In genomic region chr1:112713466-112714312, GRCh38 we compare ENCODE assay signal across 8 cellular contexts. TPM values are rescaled to one million over a fixed set of nuclear protein-coding genes. Genes with fewer than 3 reads are reported as not detected.
DNase-seq lines count a peak whose midpoint lies in the region; ATAC-seq, FAIRE-seq and TF ChIP-seq lines count a peak whose summit lies in the region.

No MANE protein-coding gene starts in this region.

- peaks cover 1% of the 10 kb centered on the region for H3K36me3 Mint-ChIP-seq in activated T-helper 1 cell treated with anti-CD3 and anti-CD28 coated beads, Interleukin-12 subunit alpha, Interleukin-12 subunit beta, Interleukin-2, Interleukin-4 antibody, amounts not matched to agents 30 ng/mL and 10 ng/mL and 1 ng/mL, durations not matched to agents 14 hours and 24 hours and 36 hours (ENCODE audit: low read depth)
- H3K36me3 Mint-ChIP-seq in type B pancreatic cell = no peaks in the 10 kb centered on the region

- 25% methylated on average over 14 of the region's 14 CpGs for WGBS in liver

- TF ChIP-seq POLR2A in GM12892 (IDR thresholded peaks at IDR 0.05; ENCODE audit: low read depth, low read length) = no peak

- intact Hi-C loops in activated T-helper 1 cell treated with anti-CD3 and anti-CD28 coated beads, Interleukin-12 subunit alpha, Interleukin-12 subunit beta, Interleukin-2, Interleukin-4 antibody, amounts not matched to agents 30 ng/mL and 10 ng/mL and 1 ng/mL, durations not matched to agents 14 hours and 24 hours and 36 hours (cut with micrococcal nuclease) = loop anchor here (2.0 kb wide), 1 partner anchor 13 kb away; no protein-coding TSS in a partner anchor

- peak overlapping the region in 2 of 3 donors; percentile 43 to 57 for H3K4me3 ChIP-seq in liver (ENCODE audit: low read depth in 1 of 3, low read length in 3 of 3)

- H3K36me3 ChIP-seq in liver (ENCODE audit: control insufficient read depth in 4 of 4, insufficient read depth in 3 of 4, low read depth in 1 of 4, low read length in 3 of 4) = no peaks in the 10 kb centered on the region

- H3K27me3 Mint-ChIP-seq in activated T-helper 1 cell treated with anti-CD3 and anti-CD28 coated beads, Interleukin-12 subunit alpha, Interleukin-12 subunit beta, Interleukin-2, Interleukin-4 antibody, amounts not matched to agents 30 ng/mL and 10 ng/mL and 1 ng/mL, durations not matched to agents 14 hours and 24 hours and 36 hours (ENCODE audit: insufficient read depth) = peaks cover 29% of the 10 kb centered on the region
- peaks cover 57% of the 10 kb centered on the region for H3K27me3 Mint-ChIP-seq in type B pancreatic cell

- peaks cover 8 to 31% (median 26%) of the 10 kb centered on the region in 4 donors for H3K4me1 ChIP-seq in liver (ENCODE audit: control insufficient read depth in 4 of 4, insufficient read depth in 4 of 4, low read length in 3 of 4)

- no peak for TF ChIP-seq RAD21 in liver (IDR thresholded peaks at IDR 0.05)

- H3K27me3 ChIP-seq in liver (ENCODE audit: control insufficient read depth in 4 of 4, insufficient read depth in 4 of 4, low read length in 3 of 4) = no peaks in the 10 kb centered on the region

- TF ChIP-seq CTCF in liver (IDR thresholded peaks at IDR 0.05; ENCODE audit: low read depth, low read length, missing input control) (no peak), type B pancreatic cell (conservative IDR thresholded peaks at IDR 0.05) (no peak)

- ATAC-seq in HG03108 (IDR thresholded peaks at IDR 0.05; ENCODE audit: unreplicated experiment) (peak; percentile 29), GM18867 (IDR thresholded peaks at IDR 0.05; ENCODE audit: unreplicated experiment) (no peak), GM19035 (IDR thresholded peaks at IDR 0.05; ENCODE audit: unreplicated experiment) (no peak)

- FAIRE-seq in GM12892 (lab: Jason Lieb, UNC) = peak; percentile 74

- DNase-seq in GM12892 (ENCODE audit: insufficient read length) = peak; percentile 51
- DNase-seq in activated T-helper 1 cell treated with anti-CD3 and anti-CD28 coated beads, Interleukin-12 subunit alpha, Interleukin-12 subunit beta, Interleukin-2, Interleukin-4 antibody, amounts not matched to agents 30 ng/mL and 10 ng/mL and 1 ng/mL, durations not matched to agents 14 hours and 24 hours and 36 hours (ENCODE audit: low spot score) = no peak
- DNase-seq in type B pancreatic cell (ENCODE audit: extremely low spot score, unreplicated experiment) = no peak
- no peak for DNase-seq in Ammon's horn (ENCODE audit: low spot score)

- H3K4me3 Mint-ChIP-seq in activated T-helper 1 cell treated with anti-CD3 and anti-CD28 coated beads, Interleukin-12 subunit alpha, Interleukin-12 subunit beta, Interleukin-2, Interleukin-4 antibody, amounts not matched to agents 30 ng/mL and 10 ng/mL and 1 ng/mL, durations not matched to agents 14 hours and 24 hours and 36 hours = peak overlapping the region; percentile 84
- H3K4me3 Mint-ChIP-seq in type B pancreatic cell = peak overlapping the region; percentile 83

- peaks cover 50% of the 10 kb centered on the region for H3K4me1 Mint-ChIP-seq in activated T-helper 1 cell treated with anti-CD3 and anti-CD28 coated beads, Interleukin-12 subunit alpha, Interleukin-12 subunit beta, Interleukin-2, Interleukin-4 antibody, amounts not matched to agents 30 ng/mL and 10 ng/mL and 1 ng/mL, durations not matched to agents 14 hours and 24 hours and 36 hours (ENCODE audit: low read depth)
- H3K4me1 Mint-ChIP-seq in type B pancreatic cell (ENCODE audit: unreplicated experiment) = peaks cover 10% of the 10 kb centered on the region

- H3K9me3 ChIP-seq in liver (ENCODE audit: control insufficient read depth in 4 of 4, low read length in 3 of 4) = no peaks in the 10 kb centered on the region

- no peak overlapping the region for H3K9ac ChIP-seq in liver (ENCODE audit: low read depth in 1 of 2, low read length in 2 of 2)

- no peaks in the 10 kb centered on the region for H3K9me3 Mint-ChIP-seq in activated T-helper 1 cell treated with anti-CD3 and anti-CD28 coated beads, Interleukin-12 subunit alpha, Interleukin-12 subunit beta, Interleukin-2, Interleukin-4 antibody, amounts not matched to agents 30 ng/mL and 10 ng/mL and 1 ng/mL, durations not matched to agents 14 hours and 24 hours and 36 hours
- H3K9me3 Mint-ChIP-seq in type B pancreatic cell = no peaks in the 10 kb centered on the region

- H3K27ac Mint-ChIP-seq in activated T-helper 1 cell treated with anti-CD3 and anti-CD28 coated beads, Interleukin-12 subunit alpha, Interleukin-12 subunit beta, Interleukin-2, Interleukin-4 antibody, amounts not matched to agents 30 ng/mL and 10 ng/mL and 1 ng/mL, durations not matched to agents 14 hours and 24 hours and 36 hours = no peak overlapping the region
- H3K27ac Mint-ChIP-seq in type B pancreatic cell = peak overlapping the region; percentile 54

- no peak overlapping the region for H3K27ac ChIP-seq in liver (ENCODE audit: low read depth in 1 of 2, low read length in 2 of 2)

TF ChIP-seq in liver, 16 proteins besides CTCF, POLR2A, EP300 and RAD21:
- TF ChIP-seq EGR1 (IDR thresholded peaks at IDR 0.05; ENCODE audit: low read depth in 2 of 2) = no peak
- peak; percentile 46 to 67 for TF ChIP-seq RXRA (IDR thresholded peaks at IDR 0.05)
- no peak for TF ChIP-seq GABPA (IDR thresholded peaks at IDR 0.05 in 1 of 2, conservative IDR thresholded peaks at IDR 0.05 in 1 of 2)
- TF ChIP-seq, protein P1, sequence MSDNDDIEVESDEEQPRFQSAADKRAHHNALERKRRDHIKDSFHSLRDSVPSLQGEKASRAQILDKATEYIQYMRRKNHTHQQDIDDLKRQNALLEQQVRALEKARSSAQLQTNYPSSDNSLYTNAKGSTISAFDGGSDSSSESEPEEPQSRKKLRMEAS (IDR thresholded peaks at IDR 0.05) = no peak
- TF ChIP-seq NR2F2 (IDR thresholded peaks at IDR 0.05) = no peak
- TF ChIP-seq HNF4A (conservative IDR thresholded peaks at IDR 0.05) = peak in 1 of 2 donors; percentile 20
- TF ChIP-seq SP1 (IDR thresholded peaks at IDR 0.05) = no peak

RNA-seq across cellular contexts. Expression of gene PPM1J, which starts 1.4 kb away (rescaled TPM):
- 0.32 TPM for polyA plus RNA-seq in GM12892 (2012; ENCODE audit: missing spikeins)
- 0.60 and 1.1 TPM in 2 replicates for total RNA-seq in activated T-helper 1 cell treated with anti-CD3 and anti-CD28 coated beads, Interleukin-12 subunit alpha, Interleukin-12 subunit beta, Interleukin-2, Interleukin-4 antibody, amounts not matched to agents 30 ng/mL and 10 ng/mL and 1 ng/mL, durations not matched to agents 14 hours and 24 hours and 36 hours
- total RNA-seq in liver = under 1 TPM in 1 of 2 donors, not detected in 1; 0.08 TPM
- under 1 TPM in 1 of 2 donors, not detected in 1; 0.17 TPM for polyA plus RNA-seq in liver
- total RNA-seq in type B pancreatic cell (ENCODE audit: low replicate concordance) = 2.5 and 2.6 TPM in 2 replicates

RNA-seq across cellular contexts. Expression of gene RHOC, which starts 6.8 kb away (rescaled TPM):
- 164 TPM for polyA plus RNA-seq in GM12892 (2012; ENCODE audit: missing spikeins)
- total RNA-seq in activated T-helper 1 cell treated with anti-CD3 and anti-CD28 coated beads, Interleukin-12 subunit alpha, Interleukin-12 subunit beta, Interleukin-2, Interleukin-4 antibody, amounts not matched to agents 30 ng/mL and 10 ng/mL and 1 ng/mL, durations not matched to agents 14 hours and 24 hours and 36 hours = 50.4 and 63.4 TPM in 2 replicates
- 10 to 100 TPM; 50.4 to 52.6 TPM for total RNA-seq in liver
- 100 to 1,000 TPM in 1 of 2 donors, 10 to 100 TPM in 1; 84.9 to 102 TPM for polyA plus RNA-seq in liver
- 131 and 173 TPM in 2 replicates for total RNA-seq in type B pancreatic cell (ENCODE audit: low replicate concordance)

RNA-seq across cellular contexts. Expression of gene MOV10, which starts 39.2 kb away (rescaled TPM):
- 45.1 TPM for polyA plus RNA-seq in GM12892 (2012; ENCODE audit: missing spikeins)
- 64.6 and 66.2 TPM in 2 replicates for total RNA-seq in activated T-helper 1 cell treated with anti-CD3 and anti-CD28 coated beads, Interleukin-12 subunit alpha, Interleukin-12 subunit beta, Interleukin-2, Interleukin-4 antibody, amounts not matched to agents 30 ng/mL and 10 ng/mL and 1 ng/mL, durations not matched to agents 14 hours and 24 hours and 36 hours
- 10 to 100 TPM; 32.0 to 32.4 TPM for total RNA-seq in liver
- 10 to 100 TPM; 35.1 to 36.8 TPM for polyA plus RNA-seq in liver
- 113 and 128 TPM in 2 replicates for total RNA-seq in type B pancreatic cell (ENCODE audit: low replicate concordance)
